ENCODE assay signal across 10 cellular contexts in genomic region chr11:86519064-86519911, GRCh38.
DNase-seq lines count a peak whose midpoint lies in the region; ATAC-seq, FAIRE-seq and TF ChIP-seq lines count a peak whose summit lies in the region.
"Had no signal": no experiment of that assay in that cellular context is flagged by ENCODE, and none has a peak within 500 bp of the region (broad histone marks: within the 10 kb centered on the region; RNA-seq: fewer than 3 reads in every experiment).

No MANE protein-coding gene starts in this region.

- H3K18ac ChIP-seq in trophoblast cell (ENCODE audit: low read length): peak overlapping the region; percentile 73

- no peak for TF ChIP-seq CTCF in Caco-2 (IDR thresholded peaks at IDR 0.05; ENCODE audit: insufficient read depth in 1 of 2, low read depth in 1 of 2, low read length in 1 of 2, severe bottlenecking in 1 of 2, unreplicated experiment in 1 of 2)
- no peak for TF ChIP-seq CTCF in fibroblast of mammary gland (conservative IDR thresholded peaks at IDR 0.05; ENCODE audit: control insufficient read depth, insufficient read depth, low read depth, low read length)

- no peaks in the 10 kb centered on the region for H3K79me2 ChIP-seq in trophoblast cell (ENCODE audit: control insufficient read depth, insufficient read depth, low read length, poor library complexity)

- TF ChIP-seq POLR2A in GM12891 (IDR thresholded peaks at IDR 0.05; ENCODE audit: low read depth, low read length): no peak

- H2BK12ac ChIP-seq in trophoblast cell (ENCODE audit: low read length): peak overlapping the region; percentile 79

- no peaks in the 10 kb centered on the region for H3K9me3 Mint-ChIP-seq in Caco-2 (ENCODE audit: unreplicated experiment)
- no peaks in the 10 kb centered on the region for H3K9me3 Mint-ChIP-seq in activated T-helper 17 cell treated with anti-CD3 and anti-CD28 coated beads, Interleukin-2, amount 50 U/mL, for 72 hours

- H3K4me3 Mint-ChIP-seq in Caco-2 (ENCODE audit: unreplicated experiment): peak overlapping the region; percentile 16
- no peak overlapping the region for H3K4me3 Mint-ChIP-seq in activated T-helper 17 cell treated with anti-CD3 and anti-CD28 coated beads, Interleukin-2, amount 50 U/mL, for 72 hours
- H3K4me3 Mint-ChIP-seq: activated T-cell treated with anti-CD3 and anti-CD28 coated beads, Interleukin-2, amount 50 U/mL, for 72 hours had no signal

- peaks cover 12% of the 10 kb centered on the region for H3K36me3 Mint-ChIP-seq in Caco-2 (ENCODE audit: insufficient read depth, unreplicated experiment)
- no peaks in the 10 kb centered on the region for H3K36me3 Mint-ChIP-seq in activated T-helper 17 cell treated with anti-CD3 and anti-CD28 coated beads, Interleukin-2, amount 50 U/mL, for 72 hours (ENCODE audit: low read depth)

- H3K4ac ChIP-seq in trophoblast cell (ENCODE audit: low read depth, low read length): peak overlapping the region; percentile 57

- peak overlapping the region; percentile 88 for H2BK5ac ChIP-seq in trophoblast cell (ENCODE audit: low read depth, low read length, poor library complexity)

- peak overlapping the region; percentile 45 for H2AK5ac ChIP-seq in trophoblast cell (ENCODE audit: low read length)

- H3K27me3 Mint-ChIP-seq in Caco-2 (ENCODE audit: insufficient read depth, unreplicated experiment): no peaks in the 10 kb centered on the region
- H3K27me3 Mint-ChIP-seq in activated T-helper 17 cell treated with anti-CD3 and anti-CD28 coated beads, Interleukin-2, amount 50 U/mL, for 72 hours: no peaks in the 10 kb centered on the region

- peaks cover 37% of the 10 kb centered on the region for H3K79me1 ChIP-seq in trophoblast cell (ENCODE audit: low read length)

- no peak overlapping the region for H2AFZ ChIP-seq in trophoblast cell (ENCODE audit: insufficient read depth, low read length, poor library complexity)

- no peak overlapping the region for H3K9ac ChIP-seq in trophoblast cell (ENCODE audit: low read length)

- CTCF ChIA-PET in Caco-2 (lab: Charles Lee): interaction anchor here (0.9 to 2.4 kb wide), 4 partner anchors 35 to 293 kb away, joined by 3 to 9 read pairs (median 7); no protein-coding TSS in a partner anchor

- H4K8ac ChIP-seq in trophoblast cell (ENCODE audit: low read depth, low read length): peak overlapping the region; percentile 77

- intact Hi-C loops in Caco-2 (cut with micrococcal nuclease; ENCODE audit: unreplicated experiment): loop anchor here (1.0 to 10.0 kb wide), 4 partner anchors 35 to 486 kb away; partner anchors contain the start of gene ME3

- H4K91ac ChIP-seq in trophoblast cell (ENCODE audit: low read depth, low read length): peak overlapping the region; percentile 91

- DNase-seq in Caco-2 (no peak), fibroblast of mammary gland (ENCODE audit: low read depth) (peak; percentile 52), trophoblast cell (peak; percentile 53 to 92), HuH-7 (ENCODE audit: low spot score) (no peak), GM19239 (ENCODE audit: insufficient read length, low spot score) (no peak), GM12891 (ENCODE audit: insufficient read length, low spot score) (no peak)
- DNase-seq: activated T-cell treated with anti-CD3 and anti-CD28 coated beads, Interleukin-2, amount 50 U/mL, for 72 hours had no signal

- H3K4me2 ChIP-seq in trophoblast cell (ENCODE audit: low read length): peak overlapping the region; percentile 29

- BruUV-seq in Caco-2 (replicated peaks; lab: Mats Ljungman, UMichigan): no TSS peak

- POLR2A ChIA-PET in Caco-2 (lab: Charles Lee): interaction anchor here (0.5 to 1.2 kb wide), 2 partner anchors 50 to 229 kb away, joined by 3 read pairs; no protein-coding TSS in a partner anchor

- H3K4me1 ChIP-seq in Caco-2 (peaks cover 93% of the 10 kb centered on the region), trophoblast cell (ENCODE audit: control insufficient read depth in 1 of 2, insufficient read depth in 2 of 2, low read length in 2 of 2) (peaks cover 17 to 22% of the 10 kb centered on the region in 2 experiments)

- no peak for ATAC-seq in activated T-helper 17 cell treated with anti-CD3 and anti-CD28 coated beads, Interleukin-2, amount 50 U/mL, for 72 hours (replicated peaks)
- ATAC-seq: activated T-cell treated with anti-CD3 and anti-CD28 coated beads, Interleukin-2, amount 50 U/mL, for 72 hours had no signal

- H3K9me3 ChIP-seq in Caco-2: no peaks in the 10 kb centered on the region
- H3K9me3 ChIP-seq in trophoblast cell (ENCODE audit: insufficient read depth, low read depth, low read length): no peaks in the 10 kb centered on the region

- H3K4me1 Mint-ChIP-seq in Caco-2 (ENCODE audit: low read depth, unreplicated experiment): peaks cover 59% of the 10 kb centered on the region
- H3K4me1 Mint-ChIP-seq in activated T-helper 17 cell treated with anti-CD3 and anti-CD28 coated beads, Interleukin-2, amount 50 U/mL, for 72 hours: peaks cover 4% of the 10 kb centered on the region

- H3K27ac Mint-ChIP-seq in Caco-2 (ENCODE audit: unreplicated experiment): peak overlapping the region; percentile 68
- no peak overlapping the region for H3K27ac Mint-ChIP-seq in activated T-helper 17 cell treated with anti-CD3 and anti-CD28 coated beads, Interleukin-2, amount 50 U/mL, for 72 hours
- H3K27ac Mint-ChIP-seq: activated T-cell treated with anti-CD3 and anti-CD28 coated beads, Interleukin-2, amount 50 U/mL, for 72 hours had no signal

- no peaks in the 10 kb centered on the region for H3K36me3 ChIP-seq in Caco-2 (ENCODE audit: control insufficient read depth, insufficient read depth, low read length)
- no peaks in the 10 kb centered on the region for H3K36me3 ChIP-seq in trophoblast cell (ENCODE audit: control insufficient read depth in 1 of 2, insufficient read depth in 2 of 2, low read length in 2 of 2)

- peak overlapping the region; percentile 82 for H2BK120ac ChIP-seq in trophoblast cell (ENCODE audit: insufficient read depth, low read length, poor library complexity)

- peak overlapping the region; percentile 85 for H3K14ac ChIP-seq in trophoblast cell (ENCODE audit: low read length)

- H3K27ac ChIP-seq in trophoblast cell (ENCODE audit: low read depth, low read length): peak overlapping the region; percentile 88

- H3K27me3 ChIP-seq in Caco-2 (replicated peaks; ENCODE audit: control insufficient read depth, insufficient read depth, low read length): no peaks in the 10 kb centered on the region
- H3K27me3 ChIP-seq in trophoblast cell (ENCODE audit: insufficient read depth, low read length): no peaks in the 10 kb centered on the region

- H3K4me3 ChIP-seq in Caco-2 (ENCODE audit: low read depth, low read length) (no peak overlapping the region), fibroblast of mammary gland (ENCODE audit: control insufficient read depth, low read depth, low read length) (no peak overlapping the region), trophoblast cell (ENCODE audit: low read depth, low read length) (no peak overlapping the region)

- WGBS in trophoblast cell (ENCODE audit: extremely low coverage, insufficient coverage, insufficient read length): no CpG with 5 or more reads among the region's 5 CpGs

- H4K12ac ChIP-seq in trophoblast cell (ENCODE audit: low read depth, low read length): no peak overlapping the region

- no peak for FAIRE-seq in GM19239 (lab: Jason Lieb, UNC)
- FAIRE-seq in GM12891 (lab: Jason Lieb, UNC): no peak
- FAIRE-seq: frontal cortex had no signal

- H3K23ac ChIP-seq in trophoblast cell (ENCODE audit: low read length): no peak overlapping the region

TF ChIP-seq in PFSK-1, 5 proteins besides CTCF, POLR2A, EP300 and RAD21:
- no peak for TF ChIP-seq FOXP2 (optimal IDR thresholded peaks at IDR 0.05; ENCODE audit: borderline replicate concordance, extremely low read depth, extremely low read length, insufficient read depth)
- TF ChIP-seq TAF1 (IDR thresholded peaks at IDR 0.05; ENCODE audit: borderline replicate concordance, insufficient read depth, low read length): 0 out of 2 replicates have a peak, but pooled peaks have one; percentile 39

TF ChIP-seq in GM12891, 5 proteins besides CTCF, POLR2A, EP300 and RAD21:
- TF ChIP-seq SPI1 (IDR thresholded peaks at IDR 0.05; ENCODE audit: low read depth, low read length): no peak
- no peak for TF ChIP-seq PAX5 (IDR thresholded peaks at IDR 0.05; ENCODE audit: insufficient read depth, low read length, severe bottlenecking)
- TF ChIP-seq TAF1 (IDR thresholded peaks at IDR 0.05; ENCODE audit: low read depth, low read length): no peak

Comparison
In these comparisons a context has a peak if more than half of its experiments do, and no peak if none do; other contexts are left out.
1. DNase-seq: peak in fibroblast of mammary gland (single experiment) and trophoblast cell (2 of 2); none in Caco-2 (0 of 2), HuH-7 (single experiment), GM19239 (single experiment) and GM12891 (single experiment).